1 cellular context compared by ENCODE assay signal in the genomic region with DNA sequence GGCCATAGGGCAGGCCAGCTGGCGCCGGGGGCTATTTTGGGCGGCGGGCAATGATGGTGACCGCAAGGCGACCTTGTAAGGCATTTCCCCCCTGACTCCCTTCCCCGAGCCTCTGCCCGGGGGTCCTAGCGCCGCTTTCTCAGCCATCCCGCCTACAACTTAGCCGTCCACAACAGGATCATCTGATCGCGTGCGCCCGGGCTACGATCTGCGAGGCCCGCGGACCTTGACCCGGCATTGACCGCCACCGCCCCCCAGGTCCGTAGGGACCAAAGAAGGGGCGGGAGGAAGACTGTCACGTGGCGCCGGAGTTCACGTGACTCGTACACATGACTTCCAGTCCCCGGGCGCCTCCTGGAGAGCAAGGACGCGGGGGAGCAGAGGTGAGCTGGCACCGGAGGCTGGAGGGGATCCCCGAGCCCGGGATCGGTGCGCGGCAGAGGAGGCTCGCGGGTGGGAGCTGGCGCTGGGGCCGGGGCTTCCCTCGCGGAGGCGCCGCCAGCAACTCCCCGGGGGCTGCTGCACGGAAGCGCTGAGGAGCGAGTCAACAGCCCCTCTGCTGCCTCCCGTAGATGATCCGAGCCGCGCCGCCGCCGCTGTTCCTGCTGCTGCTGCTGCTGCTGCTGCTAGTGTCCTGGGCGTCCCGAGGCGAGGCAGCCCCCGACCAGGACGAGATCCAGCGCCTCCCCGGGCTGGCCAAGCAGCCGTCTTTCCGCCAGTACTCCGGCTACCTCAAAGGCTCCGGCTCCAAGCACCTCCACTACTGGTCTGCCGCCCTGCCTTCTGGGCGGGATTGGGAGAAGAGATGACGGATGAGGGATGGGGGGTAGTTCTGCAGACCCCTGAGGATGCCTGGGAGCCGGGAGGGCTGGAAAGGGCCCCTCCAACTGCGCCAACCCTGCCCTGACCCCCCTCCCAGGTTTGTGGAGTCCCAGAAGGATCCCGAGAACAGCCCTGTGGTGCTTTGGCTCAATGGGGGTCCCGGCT.
TF ChIP-seq lines count a peak whose summit lies in the region.

TSS of gene CTSA (plus strand) at position 339 of the 987 bp plus-strand sequence. CDS start at position 573, 234 bp downstream.
TSS of gene NEURL2 (minus strand) at position 212 of the 987 bp plus-strand sequence. CDS start 217 bp downstream, outside the sequence.

TF ChIP-seq in K562, 482 proteins besides CTCF, POLR2A, EP300 and RAD21 (continued from another document and continues in another):
- TF ChIP-seq, protein P1, sequence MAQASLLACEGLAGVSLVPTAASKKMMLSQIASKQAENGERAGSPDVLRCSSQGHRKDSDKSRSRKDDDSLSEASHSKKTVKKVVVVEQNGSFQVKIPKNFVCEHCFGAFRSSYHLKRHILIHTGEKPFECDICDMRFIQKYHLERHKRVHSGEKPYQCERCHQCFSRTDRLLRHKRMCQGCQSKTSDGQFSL (CRISPR knock-in tag; IDR thresholded peaks at IDR 0.05), result no peak
- TF ChIP-seq, protein P1 (tag; IDR thresholded peaks at IDR 0.05), result no peak
- TF ChIP-seq BRD4 (IDR thresholded peaks at IDR 0.05), result no peak
- peak; percentile 37 for TF ChIP-seq TAF7 (tag; IDR thresholded peaks at IDR 0.05)
- TF ChIP-seq MAZ (CRISPR knock-in tag; conservative IDR thresholded peaks at IDR 0.05 in 1 of 2, IDR thresholded peaks at IDR 0.05 in 1 of 2), result peak; percentile 75 to 91
- TF ChIP-seq, protein P2, sequence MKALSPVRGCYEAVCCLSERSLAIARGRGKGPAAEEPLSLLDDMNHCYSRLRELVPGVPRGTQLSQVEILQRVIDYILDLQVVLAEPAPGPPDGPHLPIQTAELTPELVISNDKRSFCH (CRISPR knock-in tag; IDR thresholded peaks at IDR 0.05), result no peak
- TF ChIP-seq, protein P2 (tag; IDR thresholded peaks at IDR 0.05), result peak; percentile 59; the same call in 1 of the 2 replicates
- no peak for TF ChIP-seq BACH1 (tag; IDR thresholded peaks at IDR 0.05)
- TF ChIP-seq ZNF146 (CRISPR knock-in tag; IDR thresholded peaks at IDR 0.05; ENCODE audit: unreplicated experiment), result no peak
- TF ChIP-seq, protein P3, sequence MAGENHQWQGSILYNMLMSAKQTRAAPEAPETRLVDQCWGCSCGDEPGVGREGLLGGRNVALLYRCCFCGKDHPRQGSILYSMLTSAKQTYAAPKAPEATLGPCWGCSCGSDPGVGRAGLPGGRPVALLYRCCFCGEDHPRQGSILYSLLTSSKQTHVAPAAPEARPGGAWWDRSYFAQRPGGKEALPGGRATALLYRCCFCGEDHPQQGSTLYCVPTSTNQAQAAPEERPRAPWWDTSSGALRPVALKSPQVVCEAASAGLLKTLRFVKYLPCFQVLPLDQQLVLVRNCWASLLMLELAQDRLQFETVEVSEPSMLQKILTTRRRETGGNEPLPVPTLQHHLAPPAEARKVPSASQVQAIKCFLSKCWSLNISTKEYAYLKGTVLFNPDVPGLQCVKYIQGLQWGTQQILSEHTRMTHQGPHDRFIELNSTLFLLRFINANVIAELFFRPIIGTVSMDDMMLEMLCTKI (IDR thresholded peaks at IDR 0.05; ENCODE audit: partially characterized antibody), result no peak
- TF ChIP-seq KAT2B (IDR thresholded peaks at IDR 0.05; ENCODE audit: low read depth, low read length), result no peak
- TF ChIP-seq MED1 (CRISPR knock-in tag; IDR thresholded peaks at IDR 0.05; ENCODE audit: borderline replicate concordance), result no peak
- TF ChIP-seq ARID4B (CRISPR knock-in tag; IDR thresholded peaks at IDR 0.05), result peak; percentile 99
- TF ChIP-seq ZNF121 (CRISPR knock-in tag; conservative IDR thresholded peaks at IDR 0.05), result no peak
- TF ChIP-seq CHD4 (IDR thresholded peaks at IDR 0.05; ENCODE audit: insufficient read depth, insufficient replicate concordance, low read depth, low read length, poor library complexity, severe bottlenecking), result no peak
- TF ChIP-seq, protein P4, sequence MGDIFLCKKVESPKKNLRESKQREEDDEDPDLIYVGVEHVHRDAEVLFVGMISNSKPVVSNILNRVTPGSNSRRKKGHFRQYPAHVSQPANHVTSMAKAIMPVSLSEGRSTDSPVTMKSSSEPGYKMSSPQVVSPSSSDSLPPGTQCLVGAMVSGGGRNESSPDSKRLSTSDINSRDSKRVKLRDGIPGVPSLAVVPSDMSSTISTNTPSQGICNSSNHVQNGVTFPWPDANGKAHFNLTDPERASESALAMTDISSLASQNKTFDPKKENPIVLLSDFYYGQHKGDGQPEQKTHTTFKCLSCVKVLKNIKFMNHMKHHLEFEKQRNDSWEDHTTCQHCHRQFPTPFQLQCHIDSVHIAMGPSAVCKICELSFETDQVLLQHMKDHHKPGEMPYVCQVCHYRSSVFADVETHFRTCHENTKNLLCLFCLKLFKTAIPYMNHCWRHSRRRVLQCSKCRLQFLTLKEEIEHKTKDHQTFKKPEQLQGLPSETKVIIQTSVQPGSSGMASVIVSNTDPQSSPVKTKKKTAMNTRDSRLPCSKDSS (IDR thresholded peaks at IDR 0.05; ENCODE audit: low read depth, partially characterized antibody), result no peak
- TF ChIP-seq ZNF282 (CRISPR knock-in tag; IDR thresholded peaks at IDR 0.05), result no peak
- no peak for TF ChIP-seq PRPF4 (IDR thresholded peaks at IDR 0.05; ENCODE audit: insufficient read depth, low read depth, low read length, poor library complexity, severe bottlenecking)
- TF ChIP-seq, protein P5, sequence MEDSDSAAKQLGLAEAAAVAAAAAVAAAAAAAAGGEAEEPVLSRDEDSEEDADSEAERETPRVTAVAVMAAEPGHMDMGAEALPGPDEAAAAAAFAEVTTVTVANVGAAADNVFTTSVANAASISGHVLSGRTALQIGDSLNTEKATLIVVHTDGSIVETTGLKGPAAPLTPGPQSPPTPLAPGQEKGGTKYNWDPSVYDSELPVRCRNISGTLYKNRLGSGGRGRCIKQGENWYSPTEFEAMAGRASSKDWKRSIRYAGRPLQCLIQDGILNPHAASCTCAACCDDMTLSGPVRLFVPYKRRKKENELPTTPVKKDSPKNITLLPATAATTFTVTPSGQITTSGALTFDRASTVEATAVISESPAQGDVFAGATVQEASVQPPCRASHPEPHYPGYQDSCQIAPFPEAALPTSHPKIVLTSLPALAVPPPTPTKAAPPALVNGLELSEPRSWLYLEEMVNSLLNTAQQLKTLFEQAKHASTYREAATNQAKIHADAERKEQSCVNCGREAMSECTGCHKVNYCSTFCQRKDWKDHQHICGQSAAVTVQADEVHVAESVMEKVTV (CRISPR knock-in tag; IDR thresholded peaks at IDR 0.05), result no peak
- TF ChIP-seq ZNF263 (CRISPR knock-in tag; IDR thresholded peaks at IDR 0.05; ENCODE audit: borderline replicate concordance), result no peak
- TF ChIP-seq, protein P6, sequence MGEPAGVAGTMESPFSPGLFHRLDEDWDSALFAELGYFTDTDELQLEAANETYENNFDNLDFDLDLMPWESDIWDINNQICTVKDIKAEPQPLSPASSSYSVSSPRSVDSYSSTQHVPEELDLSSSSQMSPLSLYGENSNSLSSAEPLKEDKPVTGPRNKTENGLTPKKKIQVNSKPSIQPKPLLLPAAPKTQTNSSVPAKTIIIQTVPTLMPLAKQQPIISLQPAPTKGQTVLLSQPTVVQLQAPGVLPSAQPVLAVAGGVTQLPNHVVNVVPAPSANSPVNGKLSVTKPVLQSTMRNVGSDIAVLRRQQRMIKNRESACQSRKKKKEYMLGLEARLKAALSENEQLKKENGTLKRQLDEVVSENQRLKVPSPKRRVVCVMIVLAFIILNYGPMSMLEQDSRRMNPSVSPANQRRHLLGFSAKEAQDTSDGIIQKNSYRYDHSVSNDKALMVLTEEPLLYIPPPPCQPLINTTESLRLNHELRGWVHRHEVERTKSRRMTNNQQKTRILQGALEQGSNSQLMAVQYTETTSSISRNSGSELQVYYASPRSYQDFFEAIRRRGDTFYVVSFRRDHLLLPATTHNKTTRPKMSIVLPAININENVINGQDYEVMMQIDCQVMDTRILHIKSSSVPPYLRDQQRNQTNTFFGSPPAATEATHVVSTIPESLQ (CRISPR knock-in tag; IDR thresholded peaks at IDR 0.05), result peak; percentile 61; the same call in 1 of the 2 replicates
- TF ChIP-seq ADNP (tag; IDR thresholded peaks at IDR 0.05), result no peak
- peak; percentile 72; the same call in 1 of the 2 replicates for TF ChIP-seq PHF8 (IDR thresholded peaks at IDR 0.05; ENCODE audit: borderline replicate concordance, low read length)
- TF ChIP-seq SIX5 (IDR thresholded peaks at IDR 0.05; ENCODE audit: borderline replicate concordance in 1 of 2, insufficient read depth in 1 of 2, low read depth in 1 of 2, low read length in 2 of 2), result 0 out of 4 replicates have a peak, but pooled peaks of 1 of the 2 experiments have one; percentile 19
